Comparison of ENCODE assay signal across 18 cellular contexts in genomic region chr2:160322320-160322719, GRCh38.
DNase-seq lines count a peak whose midpoint lies in the region; ATAC-seq and TF ChIP-seq lines count a peak whose summit lies in the region.
"Had no signal": no experiment of that assay in that cellular context is flagged by ENCODE, and none has a peak within 500 bp of the region (broad histone marks: within the 10 kb centered on the region; RNA-seq: fewer than 3 reads in every experiment).

No MANE protein-coding gene starts in this region.

- no peaks in the 10 kb centered on the region for H3K27me3 Mint-ChIP-seq in activated T-cell treated with anti-CD3 and anti-CD28 coated beads, Interleukin-2, amount 50 U/mL, for 4 hours (ENCODE audit: low read depth)

- H3F3A ChIP-seq in MM.1S (ENCODE audit: insufficient read depth, low read length): no peaks in the 10 kb centered on the region

- H3K27me3 ChIP-seq in MM.1S (replicated peaks; ENCODE audit: insufficient read depth, low read length): no peaks in the 10 kb centered on the region
- no peaks in the 10 kb centered on the region for H3K27me3 ChIP-seq in osteoblast (ENCODE audit: insufficient read depth, low read length)
- H3K27me3 ChIP-seq: upper lobe of right lung had no signal

- H2AFZ ChIP-seq in MM.1S (ENCODE audit: low read length) (no peak overlapping the region), osteoblast (ENCODE audit: low read length) (no peak overlapping the region)

- H3K4me1 Mint-ChIP-seq in activated T-cell treated with anti-CD3 and anti-CD28 coated beads, Interleukin-2, amount 50 U/mL, for 4 hours (ENCODE audit: low read depth): peaks cover 77% of the 10 kb centered on the region

- no peaks in the 10 kb centered on the region for H3K9me3 Mint-ChIP-seq in activated T-cell treated with anti-CD3 and anti-CD28 coated beads, Interleukin-2, amount 50 U/mL, for 4 hours

- no peaks in the 10 kb centered on the region for H4K20me1 ChIP-seq in MM.1S (ENCODE audit: insufficient read depth, low read length)
- H4K20me1 ChIP-seq in osteoblast (ENCODE audit: insufficient read depth, low read length): peaks cover 16% of the 10 kb centered on the region

- H3K36me3 ChIP-seq in MM.1S (replicated peaks; ENCODE audit: insufficient read depth, low read length): no peaks in the 10 kb centered on the region
- no peaks in the 10 kb centered on the region for H3K36me3 ChIP-seq in osteoblast (ENCODE audit: insufficient read depth, low read length)
- H3K36me3 ChIP-seq: upper lobe of right lung had no signal

- H3K79me2 ChIP-seq in MM.1S (ENCODE audit: low read length) (no peaks in the 10 kb centered on the region; the same call in 1 of the 2 replicates), osteoblast (ENCODE audit: insufficient read depth, low read length) (peaks cover 94% of the 10 kb centered on the region)

- H3K4me3 ChIP-seq in MM.1S (ENCODE audit: low read length) (no peak overlapping the region), osteoblast (ENCODE audit: insufficient read depth, low read length) (no peak overlapping the region)
- H3K4me3 ChIP-seq: coronary artery, upper lobe of right lung had no signal

- peaks cover 18% of the 10 kb centered on the region for H3K4me1 ChIP-seq in MM.1S (ENCODE audit: low read length)
- H3K4me1 ChIP-seq in osteoblast (ENCODE audit: insufficient read depth, low read length): peaks cover 18% of the 10 kb centered on the region

- no peak for TF ChIP-seq CTCF in MM.1S (IDR thresholded peaks at IDR 0.05; ENCODE audit: low read length)
- no peak for TF ChIP-seq CTCF in osteoblast (IDR thresholded peaks at IDR 0.05; ENCODE audit: extremely low read depth, low read depth, low read length)

- H3K9ac ChIP-seq in MM.1S (ENCODE audit: low read length): no peak overlapping the region

- ATAC-seq in activated T-cell treated with anti-CD3 and anti-CD28 coated beads, Interleukin-2, amount 50 U/mL, for 4 hours: peak; percentile 75 to 80
- ATAC-seq in GM21390 (IDR thresholded peaks at IDR 0.05; ENCODE audit: unreplicated experiment): peak; percentile 51
- ATAC-seq: esophagus mucosa, HCT116, sciatic nerve, upper lobe of right lung had no signal

- no peak overlapping the region for H3K27ac ChIP-seq in MM.1S (ENCODE audit: low read length)
- H3K27ac ChIP-seq in osteoblast (ENCODE audit: low read depth, low read length): no peak overlapping the region
- H3K27ac ChIP-seq: coronary artery had no signal

- no peaks in the 10 kb centered on the region for H3K9me3 ChIP-seq in MM.1S (replicated peaks; ENCODE audit: insufficient read depth, low read length)
- H3K9me3 ChIP-seq in osteoblast (ENCODE audit: low read depth, low read length): no peaks in the 10 kb centered on the region
- H3K9me3 ChIP-seq: upper lobe of right lung had no signal

- H3K4me3 Mint-ChIP-seq in activated T-cell treated with anti-CD3 and anti-CD28 coated beads, Interleukin-2, amount 50 U/mL, for 4 hours: no peak overlapping the region

- peaks cover 14% of the 10 kb centered on the region for H3K36me3 Mint-ChIP-seq in activated T-cell treated with anti-CD3 and anti-CD28 coated beads, Interleukin-2, amount 50 U/mL, for 4 hours (ENCODE audit: insufficient read depth)

- DNase-seq in activated T-cell treated with anti-CD3 and anti-CD28 coated beads, Interleukin-2, amount 50 U/mL, for 4 hours: no peak
- no peak for DNase-seq in activated T-cell treated with anti-CD3 and anti-CD28 coated beads, Interleukin-2, amount 50 U/mL, for 1 hour
- peak; percentile 32 for DNase-seq in MM.1S
- peak; percentile 14 for DNase-seq in osteoblast (ENCODE audit: insufficient read length, low spot score, missing footprints)
- DNase-seq in NOMO-1 treated with dmso at 0.1 percent for 144 hours (lab: John Stamatoyannopoulos, UW; ENCODE audit: unreplicated experiment): no peak
- no peak for DNase-seq in SIG-M5 (lab: John Stamatoyannopoulos, UW)
- DNase-seq in central memory CD4-positive, alpha-beta T cell: no peak
- DNase-seq: aorta, mesenchymal stem cell, NCI-H187 treated with DMSO at 0.1 percent for 48 hours, NCI-H510A, OCI-M1, upper lobe of right lung had no signal

- H3K4me2 ChIP-seq in MM.1S (ENCODE audit: low read depth, low read length): no peak overlapping the region
- no peak overlapping the region for H3K4me2 ChIP-seq in osteoblast (ENCODE audit: insufficient read depth, low read length)

- H3K9me2 ChIP-seq in MM.1S (replicated peaks; ENCODE audit: insufficient read depth, low read length): no peaks in the 10 kb centered on the region

Comparison
In these comparisons a context has a peak if more than half of its experiments do, and no peak if none do; other contexts are left out.
1. DNase-seq: peak in MM.1S (single experiment) and osteoblast (single experiment); none in activated T-cell treated with anti-CD3 and anti-CD28 coated beads, Interleukin-2, amount 50 U/mL, for 4 hours (single experiment), activated T-cell treated with anti-CD3 and anti-CD28 coated beads, Interleukin-2, amount 50 U/mL, for 1 hour (single experiment), NOMO-1 treated with dmso at 0.1 percent for 144 hours (single experiment), SIG-M5 (single experiment) and central memory CD4-positive, alpha-beta T cell (single experiment).